Comparison of ENCODE assay signal across 1 cellular context in genomic region chr17:46101785-46102617, GRCh38.
TF ChIP-seq lines count a peak whose summit lies in the region.

No MANE protein-coding gene starts in this region.

TF ChIP-seq in HEK293, 187 proteins besides CTCF, POLR2A, EP300 and RAD21:
- peak; percentile 74 for TF ChIP-seq SCRT1 (tag by site-specific recombination; IDR thresholded peaks at IDR 0.05; ENCODE audit: borderline replicate concordance)
- TF ChIP-seq, protein P1, sequence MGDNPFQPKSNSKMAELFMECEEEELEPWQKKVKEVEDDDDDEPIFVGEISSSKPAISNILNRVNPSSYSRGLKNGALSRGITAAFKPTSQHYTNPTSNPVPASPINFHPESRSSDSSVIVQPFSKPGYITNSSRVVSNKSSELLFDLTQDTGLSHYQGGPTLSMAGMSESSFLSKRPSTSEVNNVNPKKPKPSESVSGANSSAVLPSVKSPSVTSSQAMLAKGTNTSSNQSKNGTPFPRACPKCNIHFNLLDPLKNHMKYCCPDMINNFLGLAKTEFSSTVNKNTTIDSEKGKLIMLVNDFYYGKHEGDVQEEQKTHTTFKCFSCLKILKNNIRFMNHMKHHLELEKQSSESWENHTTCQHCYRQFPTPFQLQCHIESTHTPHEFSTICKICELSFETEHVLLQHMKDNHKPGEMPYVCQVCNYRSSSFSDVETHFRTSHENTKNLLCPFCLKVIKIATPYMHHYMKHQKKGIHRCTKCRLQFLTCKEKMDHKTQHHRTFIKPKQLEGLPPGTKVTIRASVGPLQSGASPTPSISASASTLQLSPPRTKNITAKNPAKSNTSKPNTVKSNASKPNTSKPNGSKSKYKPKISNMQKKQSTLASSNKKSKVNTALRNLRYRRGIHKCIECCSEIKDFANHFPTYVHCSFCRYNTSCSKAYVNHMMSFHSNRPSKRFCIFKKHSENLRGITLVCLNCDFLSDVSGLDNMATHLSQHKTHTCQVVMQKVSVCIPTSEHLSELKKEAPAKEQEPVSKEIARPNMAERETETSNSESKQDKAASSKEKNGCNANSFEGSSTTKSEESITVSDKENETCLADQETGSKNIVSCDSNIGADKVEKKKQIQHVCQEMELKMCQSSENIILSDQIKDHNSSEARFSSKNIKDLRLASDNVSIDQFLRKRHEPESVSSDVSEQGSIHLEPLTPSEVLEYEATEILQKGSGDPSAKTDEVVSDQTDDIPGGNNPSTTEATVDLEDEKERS (tag by site-specific recombination; IDR thresholded peaks at IDR 0.05), result 0 out of 2 replicates have a peak, but pooled peaks have one; percentile 51
- 0 out of 2 replicates have a peak, but pooled peaks have one; percentile 40 for TF ChIP-seq ZNF639 (tag by site-specific recombination; IDR thresholded peaks at IDR 0.05)
- TF ChIP-seq ZBTB17 (tag by site-specific recombination; IDR thresholded peaks at IDR 0.05), result peak; percentile 87
- TF ChIP-seq KLF10 (tag by site-specific recombination; IDR thresholded peaks at IDR 0.05), result peak; percentile 13; the same call in 1 of the 2 replicates
- 0 out of 2 replicates have a peak, but pooled peaks have one; percentile 37 for TF ChIP-seq ZNF324 (tag by site-specific recombination; IDR thresholded peaks at IDR 0.05)
- peak; percentile 89 for TF ChIP-seq ZNF133 (tag by site-specific recombination; IDR thresholded peaks at IDR 0.05)
- peak; percentile 97 for TF ChIP-seq ZNF600 (tag by site-specific recombination; IDR thresholded peaks at IDR 0.05)
- 0 out of 2 replicates have a peak, but pooled peaks have one; percentile 17 for TF ChIP-seq ZNF792 (tag by site-specific recombination; IDR thresholded peaks at IDR 0.05)
- TF ChIP-seq OSR2 (tag by site-specific recombination; IDR thresholded peaks at IDR 0.05), result peak; percentile 17; the same call in 1 of the 2 replicates
- 0 out of 2 replicates have a peak, but pooled peaks have one; percentile 20 for TF ChIP-seq INSM2 (tag by site-specific recombination; IDR thresholded peaks at IDR 0.05)
- TF ChIP-seq PRDM1 (tag by site-specific recombination; IDR thresholded peaks at IDR 0.05), result 0 out of 2 replicates have a peak, but pooled peaks have one; percentile 5
- TF ChIP-seq ZSCAN23 (tag by site-specific recombination; IDR thresholded peaks at IDR 0.05), result peak; percentile 38; the same call in 1 of the 2 replicates
- TF ChIP-seq SCRT2 (tag by site-specific recombination; IDR thresholded peaks at IDR 0.05), result peak; percentile 78
- 0 out of 2 replicates have a peak, but pooled peaks have one; percentile 24 for TF ChIP-seq IKZF3 (tag by site-specific recombination; IDR thresholded peaks at IDR 0.05)
- peak; percentile 38; the same call in 1 of the 2 replicates for TF ChIP-seq ZNF391 (tag by site-specific recombination; IDR thresholded peaks at IDR 0.05; ENCODE audit: borderline replicate concordance, low read depth)
- peak; percentile 50; the same call in 1 of the 2 replicates for TF ChIP-seq ZNF335 (tag by site-specific recombination; conservative IDR thresholded peaks at IDR 0.05)
TF ChIP-seq in HEK293: peak in this region for 17; not testable (repeated sequence) for 170.
